In genomic region chr9:34126207-34127034, GRCh38 we compare ENCODE assay signal across 8 cellular contexts. TPM values are rescaled to one million over a fixed set of nuclear protein-coding genes. Genes with fewer than 3 reads are reported as not detected.
DNase-seq lines count a peak whose midpoint lies in the region; ATAC-seq and TF ChIP-seq lines count a peak whose summit lies in the region.

DCAF12 (minus strand) TSS chr9:34126698; CDS start chr9:34126431, 267 bp downstream.

- H3K27ac Mint-ChIP-seq in neural progenitor cell, result peak within 1 kb of the TSS; percentile 98

- peak within 1 kb of the TSS; percentile 98 for H3K4me3 Mint-ChIP-seq in neural progenitor cell

- H3K4me3 ChIP-seq in H7 (ENCODE audit: insufficient read depth, low read depth, low read length) (peak within 1 kb of the TSS; percentile 79), neural progenitor cell (peak within 1 kb of the TSS; percentile 87), stomach smooth muscle (ENCODE audit: low read length in 2 of 2) (peak within 1 kb of the TSS; percentile 89 to 99)

- peaks cover 24% of the 10 kb centered on the region for H4K20me1 ChIP-seq in neural progenitor cell (ENCODE audit: low read depth)

- peak within 1 kb of the TSS; percentile 95 for H3K4me2 ChIP-seq in neural progenitor cell

- peaks cover 33% of the 10 kb centered on the region for H3K4me1 Mint-ChIP-seq in neural progenitor cell

- H3K4me1 ChIP-seq in foreskin keratinocyte (peaks cover 14% of the 10 kb centered on the region), neural progenitor cell (peaks cover 19% of the 10 kb centered on the region), stomach smooth muscle (ENCODE audit: control insufficient read depth, insufficient read depth, low read length) (peaks cover 25% of the 10 kb centered on the region)

- peaks cover 8% of the 10 kb centered on the region for H3F3A ChIP-seq in neural progenitor cell (ENCODE audit: low read depth)

- peak; percentile 88 for ATAC-seq in foreskin keratinocyte

- no peaks in the 10 kb centered on the region for H3K27me3 ChIP-seq in H7 (ENCODE audit: control insufficient read depth, insufficient read depth, low read length)
- H3K27me3 ChIP-seq in foreskin keratinocyte, result no peaks in the 10 kb centered on the region
- no peaks in the 10 kb centered on the region for H3K27me3 ChIP-seq in neural progenitor cell
- no peaks in the 10 kb centered on the region for H3K27me3 ChIP-seq in stomach smooth muscle (ENCODE audit: control insufficient read depth in 1 of 2, insufficient read depth in 2 of 2, low read length in 2 of 2)

- TF ChIP-seq CTCF in foreskin keratinocyte (conservative IDR thresholded peaks at IDR 0.05) (peak; percentile 29), neural progenitor cell (IDR thresholded peaks at IDR 0.05) (peak; percentile 4)

- no peaks in the 10 kb centered on the region for H3K9me3 Mint-ChIP-seq in neural progenitor cell

- peaks cover 50% of the 10 kb centered on the region for H3K79me2 ChIP-seq in neural progenitor cell (ENCODE audit: low read depth)

- DNase-seq in G401 (ENCODE audit: low spot score), result peak; percentile 92
- DNase-seq in H7, result peak; percentile 97
- DNase-seq in M059J (ENCODE audit: low read depth), result peak; percentile 92
- DNase-seq in SK-MEL-5 (ENCODE audit: low read depth, low spot score), result peak; percentile 89
- peak; percentile 56 to 83 (median 70) for DNase-seq in activated naive CD4-positive, alpha-beta T cell (lab: John Stamatoyannopoulos, UW)
- DNase-seq in foreskin keratinocyte, result peak; percentile 69 to 82
- peak; percentile 96 for DNase-seq in neural progenitor cell (ENCODE audit: low spot score)

- H3K9ac ChIP-seq in neural progenitor cell (peak within 1 kb of the TSS; percentile 73), stomach smooth muscle (ENCODE audit: low read length in 2 of 2) (peak within 1 kb of the TSS; percentile 95 to 96)

- H3K27me3 Mint-ChIP-seq in neural progenitor cell (ENCODE audit: insufficient read depth, low read depth), result no peaks in the 10 kb centered on the region

- H2AFZ ChIP-seq in neural progenitor cell (replicated peaks), result peak within 1 kb of the TSS; percentile 86

- peak within 1 kb of the TSS; percentile 59 for H3K27ac ChIP-seq in foreskin keratinocyte
- peak within 1 kb of the TSS; percentile 74 for H3K27ac ChIP-seq in neural progenitor cell
- peak within 1 kb of the TSS; percentile 79 for H3K27ac ChIP-seq in stomach smooth muscle (ENCODE audit: low read length)

- H3K36me3 ChIP-seq in H7 (replicated peaks; ENCODE audit: control insufficient read depth, insufficient read depth, low read length) (peaks cover 4% of the 10 kb centered on the region; the same call in 1 of the 2 replicates), neural progenitor cell (peaks cover 12% of the 10 kb centered on the region), stomach smooth muscle (ENCODE audit: control insufficient read depth in 2 of 2, insufficient read depth in 2 of 2, low read length in 2 of 2) (peaks cover 9 to 10% of the 10 kb centered on the region in 2 donors)

- in situ Hi-C loops in G401 (cut with HindIII; ENCODE audit: low sequenced_read_pairs) (no loop called here), SK-MEL-5 (cut with HindIII; ENCODE audit: low pct_unique_long_range_greater_than_20kb, low sequenced_read_pairs) (no loop called here)

- H3K36me3 Mint-ChIP-seq in neural progenitor cell, result peaks cover 14% of the 10 kb centered on the region

- H3K9me3 ChIP-seq in neural progenitor cell (ENCODE audit: low read depth) (no peaks in the 10 kb centered on the region), stomach smooth muscle (ENCODE audit: control insufficient read depth in 2 of 2, low read length in 2 of 2) (no peaks in the 10 kb centered on the region)

RNA-seq across cellular contexts. Expression of gene DCAF12, which starts in this region (rescaled TPM):
- total RNA-seq in G401 (2014; rRNA removed; shearing (Covaris generic)), result 35.1 and 50.6 TPM in 2 replicates
- 31.1 and 32.5 TPM in 2 replicates for total RNA-seq in H7 (2014; rRNA removed; shearing (Covaris generic))
- 32.4 and 39.9 TPM in 2 replicates for total RNA-seq in M059J (2014; rRNA removed; shearing (Covaris generic))
- 14.9 and 15.2 TPM in 2 replicates for total RNA-seq in SK-MEL-5 (2014; rRNA removed; shearing (Covaris generic))
- 21.4 and 28.5 TPM in 2 replicates for polyA plus RNA-seq in SK-MEL-5 (2015; cell fraction: cytosol; rRNA removed)
- polyA plus RNA-seq in SK-MEL-5 (2015; cell fraction: nucleus; rRNA removed), result 13.7 and 27.2 TPM in 2 replicates
- total RNA-seq in foreskin keratinocyte, result 29.6 and 31.0 TPM in 2 replicates
- polyA plus RNA-seq in foreskin keratinocyte, result 12.8 and 15.7 TPM in 2 replicates
- 37.6 and 41.0 TPM in 2 replicates for total RNA-seq in neural progenitor cell (ENCODE audit: low replicate concordance)

Comparison
In these comparisons a context has a peak if more than half of its experiments do, and no peak if none do; other contexts are left out.
1. Peak in every context shown above with its lines: DNase-seq, ATAC-seq, H3K4me3 ChIP-seq and H3K27ac ChIP-seq.